ENCODE assay signal across 1 cellular context in the genomic region with DNA sequence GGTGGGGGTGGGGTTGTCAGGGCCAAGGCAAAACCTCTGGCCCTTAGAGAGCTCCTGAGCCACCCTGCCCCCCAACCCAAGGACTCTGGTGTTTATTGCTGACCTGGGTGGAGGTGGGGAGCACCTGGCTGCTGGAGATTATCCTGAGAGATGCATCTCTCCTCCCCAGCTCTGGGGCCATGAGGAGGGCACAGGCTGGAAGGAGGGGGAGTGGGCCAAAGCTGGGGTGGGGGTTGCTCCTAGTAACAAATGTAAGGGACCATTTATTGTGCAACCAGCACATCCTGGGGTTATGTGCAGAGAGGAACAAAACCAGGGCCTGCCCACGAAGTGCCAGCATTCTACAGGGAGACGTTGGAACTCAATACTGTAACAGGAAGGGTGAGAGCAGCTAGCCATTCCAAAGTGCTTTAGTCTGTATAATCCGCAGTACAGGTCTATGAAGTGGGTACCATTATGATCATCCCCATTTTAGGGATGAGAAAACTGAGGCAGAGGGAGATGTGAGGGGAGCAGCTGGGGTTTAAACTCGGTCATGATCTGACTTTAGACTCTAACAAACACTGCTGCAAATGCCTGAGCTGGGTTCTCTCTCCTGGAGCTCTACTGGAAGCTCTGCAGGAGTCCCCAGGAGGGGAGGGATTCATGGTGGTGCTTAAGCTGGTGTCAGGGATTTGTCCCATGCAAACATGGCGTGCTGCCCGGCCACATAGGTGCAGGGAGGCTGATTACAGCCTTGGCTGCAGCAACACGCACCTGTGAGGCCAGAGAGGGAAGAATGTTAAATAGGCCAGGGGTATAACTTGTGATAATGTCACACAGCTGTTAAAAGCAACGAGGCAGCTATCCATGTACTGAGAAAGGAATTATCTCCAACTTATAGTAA.
TF ChIP-seq lines count a peak whose summit lies in the region.

No MANE protein-coding gene starts in this region.

TF ChIP-seq in HepG2, 621 proteins besides CTCF, POLR2A, EP300 and RAD21 (continued from another document and continues in another):
- TF ChIP-seq, protein P1, sequence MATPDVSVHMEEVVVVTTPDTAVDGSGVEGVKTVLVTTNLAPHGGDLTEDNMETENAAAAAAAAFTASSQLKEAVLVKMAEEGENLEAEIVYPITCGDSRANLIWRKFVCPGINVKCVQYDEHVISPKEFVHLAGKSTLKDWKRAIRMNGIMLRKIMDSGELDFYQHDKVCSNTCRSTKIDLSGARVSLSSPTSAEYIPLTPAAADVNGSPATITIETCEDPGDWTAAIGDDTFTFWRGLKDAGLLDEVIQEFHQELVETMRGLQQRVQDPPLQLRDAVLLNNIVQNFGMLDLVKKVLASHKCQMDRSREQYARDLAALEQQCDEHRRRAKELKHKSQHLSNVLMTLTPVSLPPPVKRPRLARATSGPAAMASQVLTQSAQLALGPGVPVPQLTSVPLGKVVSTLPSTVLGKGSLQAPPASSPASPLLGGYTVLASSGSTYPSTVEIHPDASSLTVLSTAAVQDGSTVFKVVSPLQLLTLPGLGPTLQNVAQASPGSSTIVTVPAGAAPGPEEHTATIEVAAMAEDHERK (CRISPR knock-in tag; IDR thresholded peaks at IDR 0.05; ENCODE audit: low read depth), result no peak
- TF ChIP-seq NCOA2 (CRISPR knock-in tag; IDR thresholded peaks at IDR 0.05) (no peak), RFX5 (IDR thresholded peaks at IDR 0.05; ENCODE audit: low read depth, low read length) (no peak), ZNF143 (CRISPR knock-in tag; IDR thresholded peaks at IDR 0.05) (no peak), KLF15 (CRISPR knock-in tag; IDR thresholded peaks at IDR 0.05; ENCODE audit: borderline replicate concordance) (no peak), CEBPG (CRISPR knock-in tag; IDR thresholded peaks at IDR 0.05) (peak; percentile 36; the same call in 1 of the 2 replicates), AGO1 (IDR thresholded peaks at IDR 0.05; ENCODE audit: low read depth, low read length, poor library complexity, severe bottlenecking) (no peak), ZNF644 (CRISPR knock-in tag; IDR thresholded peaks at IDR 0.05; ENCODE audit: low read depth) (no peak), KDM6A (CRISPR knock-in tag; IDR thresholded peaks at IDR 0.05; ENCODE audit: low read depth) (no peak), ZNF274 (CRISPR knock-in tag; IDR thresholded peaks at IDR 0.05) (no peak), ZNF446 (CRISPR knock-in tag; IDR thresholded peaks at IDR 0.05) (no peak), ZSCAN9 (CRISPR knock-in tag; IDR thresholded peaks at IDR 0.05; ENCODE audit: borderline replicate concordance) (no peak), FOXK2 (IDR thresholded peaks at IDR 0.05) (no peak), ZNF382 (CRISPR knock-in tag; IDR thresholded peaks at IDR 0.05; ENCODE audit: borderline replicate concordance) (no peak), FLYWCH1 (CRISPR knock-in tag; IDR thresholded peaks at IDR 0.05) (no peak), KDM3A (CRISPR knock-in tag; IDR thresholded peaks at IDR 0.05; ENCODE audit: low read depth) (no peak), ZNF629 (CRISPR knock-in tag; conservative IDR thresholded peaks at IDR 0.05) (peak; percentile 99), NCOA1 (CRISPR knock-in tag; IDR thresholded peaks at IDR 0.05) (no peak), TAF1 (CRISPR knock-in tag; IDR thresholded peaks at IDR 0.05) (no peak), NCOR1 (IDR thresholded peaks at IDR 0.05; ENCODE audit: borderline replicate concordance, low read length) (no peak), PHF20 (CRISPR knock-in tag; IDR thresholded peaks at IDR 0.05) (no peak), AHR (CRISPR knock-in tag; IDR thresholded peaks at IDR 0.05) (no peak)
- TF ChIP-seq, protein P2, sequence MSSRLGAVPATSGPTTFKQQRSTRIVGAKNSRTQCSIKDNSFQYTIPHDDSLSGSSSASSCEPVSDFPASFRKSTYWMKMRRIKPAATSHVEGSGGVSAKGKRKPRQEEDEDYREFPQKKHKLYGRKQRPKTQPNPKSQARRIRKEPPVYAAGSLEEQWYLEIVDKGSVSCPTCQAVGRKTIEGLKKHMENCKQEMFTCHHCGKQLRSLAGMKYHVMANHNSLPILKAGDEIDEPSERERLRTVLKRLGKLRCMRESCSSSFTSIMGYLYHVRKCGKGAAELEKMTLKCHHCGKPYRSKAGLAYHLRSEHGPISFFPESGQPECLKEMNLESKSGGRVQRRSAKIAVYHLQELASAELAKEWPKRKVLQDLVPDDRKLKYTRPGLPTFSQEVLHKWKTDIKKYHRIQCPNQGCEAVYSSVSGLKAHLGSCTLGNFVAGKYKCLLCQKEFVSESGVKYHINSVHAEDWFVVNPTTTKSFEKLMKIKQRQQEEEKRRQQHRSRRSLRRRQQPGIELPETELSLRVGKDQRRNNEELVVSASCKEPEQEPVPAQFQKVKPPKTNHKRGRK (CRISPR knock-in tag; IDR thresholded peaks at IDR 0.05), result no peak
- TF ChIP-seq, protein P3, sequence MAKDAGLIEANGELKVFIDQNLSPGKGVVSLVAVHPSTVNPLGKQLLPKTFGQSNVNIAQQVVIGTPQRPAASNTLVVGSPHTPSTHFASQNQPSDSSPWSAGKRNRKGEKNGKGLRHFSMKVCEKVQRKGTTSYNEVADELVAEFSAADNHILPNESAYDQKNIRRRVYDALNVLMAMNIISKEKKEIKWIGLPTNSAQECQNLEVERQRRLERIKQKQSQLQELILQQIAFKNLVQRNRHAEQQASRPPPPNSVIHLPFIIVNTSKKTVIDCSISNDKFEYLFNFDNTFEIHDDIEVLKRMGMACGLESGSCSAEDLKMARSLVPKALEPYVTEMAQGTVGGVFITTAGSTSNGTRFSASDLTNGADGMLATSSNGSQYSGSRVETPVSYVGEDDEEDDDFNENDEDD (CRISPR knock-in tag; IDR thresholded peaks at IDR 0.05; ENCODE audit: borderline replicate concordance), result no peak
- TF ChIP-seq, protein P4, sequence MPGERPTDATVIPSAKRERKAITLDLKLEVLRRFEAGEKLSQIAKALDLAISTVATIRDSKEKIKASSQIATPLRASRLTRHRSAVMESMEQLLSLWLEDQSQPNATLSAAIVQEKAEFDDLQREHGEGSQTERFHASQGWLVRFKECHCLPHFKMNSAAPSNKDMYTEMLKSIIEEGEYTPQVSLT (CRISPR knock-in tag; IDR thresholded peaks at IDR 0.05; ENCODE audit: borderline replicate concordance, low read depth), result no peak
- TF ChIP-seq, protein P5, sequence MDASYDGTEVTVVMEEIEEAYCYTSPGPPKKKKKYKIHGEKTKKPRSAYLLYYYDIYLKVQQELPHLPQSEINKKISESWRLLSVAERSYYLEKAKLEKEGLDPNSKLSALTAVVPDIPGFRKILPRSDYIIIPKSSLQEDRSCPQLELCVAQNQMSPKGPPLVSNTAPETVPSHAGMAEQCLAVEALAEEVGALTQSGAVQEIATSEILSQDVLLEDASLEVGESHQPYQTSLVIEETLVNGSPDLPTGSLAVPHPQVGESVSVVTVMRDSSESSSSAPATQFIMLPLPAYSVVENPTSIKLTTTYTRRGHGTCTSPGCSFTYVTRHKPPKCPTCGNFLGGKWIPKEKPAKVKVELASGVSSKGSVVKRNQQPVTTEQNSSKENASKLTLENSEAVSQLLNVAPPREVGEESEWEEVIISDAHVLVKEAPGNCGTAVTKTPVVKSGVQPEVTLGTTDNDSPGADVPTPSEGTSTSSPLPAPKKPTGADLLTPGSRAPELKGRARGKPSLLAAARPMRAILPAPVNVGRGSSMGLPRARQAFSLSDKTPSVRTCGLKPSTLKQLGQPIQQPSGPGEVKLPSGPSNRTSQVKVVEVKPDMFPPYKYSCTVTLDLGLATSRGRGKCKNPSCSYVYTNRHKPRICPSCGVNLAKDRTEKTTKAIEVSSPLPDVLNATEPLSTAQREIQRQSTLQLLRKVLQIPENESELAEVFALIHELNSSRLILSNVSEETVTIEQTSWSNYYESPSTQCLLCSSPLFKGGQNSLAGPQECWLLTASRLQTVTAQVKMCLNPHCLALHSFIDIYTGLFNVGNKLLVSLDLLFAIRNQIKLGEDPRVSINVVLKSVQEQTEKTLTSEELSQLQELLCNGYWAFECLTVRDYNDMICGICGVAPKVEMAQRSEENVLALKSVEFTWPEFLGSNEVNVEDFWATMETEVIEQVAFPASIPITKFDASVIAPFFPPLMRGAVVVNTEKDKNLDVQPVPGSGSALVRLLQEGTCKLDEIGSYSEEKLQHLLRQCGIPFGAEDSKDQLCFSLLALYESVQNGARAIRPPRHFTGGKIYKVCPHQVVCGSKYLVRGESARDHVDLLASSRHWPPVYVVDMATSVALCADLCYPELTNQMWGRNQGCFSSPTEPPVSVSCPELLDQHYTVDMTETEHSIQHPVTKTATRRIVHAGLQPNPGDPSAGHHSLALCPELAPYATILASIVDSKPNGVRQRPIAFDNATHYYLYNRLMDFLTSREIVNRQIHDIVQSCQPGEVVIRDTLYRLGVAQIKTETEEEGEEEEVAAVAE (CRISPR knock-in tag; IDR thresholded peaks at IDR 0.05; ENCODE audit: borderline replicate concordance), result no peak
- TF ChIP-seq, protein P6, sequence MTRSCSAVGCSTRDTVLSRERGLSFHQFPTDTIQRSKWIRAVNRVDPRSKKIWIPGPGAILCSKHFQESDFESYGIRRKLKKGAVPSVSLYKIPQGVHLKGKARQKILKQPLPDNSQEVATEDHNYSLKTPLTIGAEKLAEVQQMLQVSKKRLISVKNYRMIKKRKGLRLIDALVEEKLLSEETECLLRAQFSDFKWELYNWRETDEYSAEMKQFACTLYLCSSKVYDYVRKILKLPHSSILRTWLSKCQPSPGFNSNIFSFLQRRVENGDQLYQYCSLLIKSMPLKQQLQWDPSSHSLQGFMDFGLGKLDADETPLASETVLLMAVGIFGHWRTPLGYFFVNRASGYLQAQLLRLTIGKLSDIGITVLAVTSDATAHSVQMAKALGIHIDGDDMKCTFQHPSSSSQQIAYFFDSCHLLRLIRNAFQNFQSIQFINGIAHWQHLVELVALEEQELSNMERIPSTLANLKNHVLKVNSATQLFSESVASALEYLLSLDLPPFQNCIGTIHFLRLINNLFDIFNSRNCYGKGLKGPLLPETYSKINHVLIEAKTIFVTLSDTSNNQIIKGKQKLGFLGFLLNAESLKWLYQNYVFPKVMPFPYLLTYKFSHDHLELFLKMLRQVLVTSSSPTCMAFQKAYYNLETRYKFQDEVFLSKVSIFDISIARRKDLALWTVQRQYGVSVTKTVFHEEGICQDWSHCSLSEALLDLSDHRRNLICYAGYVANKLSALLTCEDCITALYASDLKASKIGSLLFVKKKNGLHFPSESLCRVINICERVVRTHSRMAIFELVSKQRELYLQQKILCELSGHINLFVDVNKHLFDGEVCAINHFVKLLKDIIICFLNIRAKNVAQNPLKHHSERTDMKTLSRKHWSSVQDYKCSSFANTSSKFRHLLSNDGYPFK (CRISPR knock-in tag; IDR thresholded peaks at IDR 0.05; ENCODE audit: borderline replicate concordance), result peak; percentile 56; the same call in 1 of the 2 replicates
- TF ChIP-seq, protein P7, sequence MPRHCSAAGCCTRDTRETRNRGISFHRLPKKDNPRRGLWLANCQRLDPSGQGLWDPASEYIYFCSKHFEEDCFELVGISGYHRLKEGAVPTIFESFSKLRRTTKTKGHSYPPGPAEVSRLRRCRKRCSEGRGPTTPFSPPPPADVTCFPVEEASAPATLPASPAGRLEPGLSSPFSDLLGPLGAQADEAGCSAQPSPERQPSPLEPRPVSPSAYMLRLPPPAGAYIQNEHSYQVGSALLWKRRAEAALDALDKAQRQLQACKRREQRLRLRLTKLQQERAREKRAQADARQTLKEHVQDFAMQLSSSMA (CRISPR knock-in tag; IDR thresholded peaks at IDR 0.05), result no peak
- TF ChIP-seq, protein P8, sequence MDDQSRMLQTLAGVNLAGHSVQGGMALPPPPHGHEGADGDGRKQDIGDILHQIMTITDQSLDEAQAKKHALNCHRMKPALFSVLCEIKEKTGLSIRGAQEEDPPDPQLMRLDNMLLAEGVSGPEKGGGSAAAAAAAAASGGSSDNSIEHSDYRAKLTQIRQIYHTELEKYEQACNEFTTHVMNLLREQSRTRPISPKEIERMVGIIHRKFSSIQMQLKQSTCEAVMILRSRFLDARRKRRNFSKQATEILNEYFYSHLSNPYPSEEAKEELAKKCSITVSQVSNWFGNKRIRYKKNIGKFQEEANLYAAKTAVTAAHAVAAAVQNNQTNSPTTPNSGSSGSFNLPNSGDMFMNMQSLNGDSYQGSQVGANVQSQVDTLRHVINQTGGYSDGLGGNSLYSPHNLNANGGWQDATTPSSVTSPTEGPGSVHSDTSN (CRISPR knock-in tag; IDR thresholded peaks at IDR 0.05; ENCODE audit: borderline replicate concordance), result no peak
- TF ChIP-seq, protein P9, sequence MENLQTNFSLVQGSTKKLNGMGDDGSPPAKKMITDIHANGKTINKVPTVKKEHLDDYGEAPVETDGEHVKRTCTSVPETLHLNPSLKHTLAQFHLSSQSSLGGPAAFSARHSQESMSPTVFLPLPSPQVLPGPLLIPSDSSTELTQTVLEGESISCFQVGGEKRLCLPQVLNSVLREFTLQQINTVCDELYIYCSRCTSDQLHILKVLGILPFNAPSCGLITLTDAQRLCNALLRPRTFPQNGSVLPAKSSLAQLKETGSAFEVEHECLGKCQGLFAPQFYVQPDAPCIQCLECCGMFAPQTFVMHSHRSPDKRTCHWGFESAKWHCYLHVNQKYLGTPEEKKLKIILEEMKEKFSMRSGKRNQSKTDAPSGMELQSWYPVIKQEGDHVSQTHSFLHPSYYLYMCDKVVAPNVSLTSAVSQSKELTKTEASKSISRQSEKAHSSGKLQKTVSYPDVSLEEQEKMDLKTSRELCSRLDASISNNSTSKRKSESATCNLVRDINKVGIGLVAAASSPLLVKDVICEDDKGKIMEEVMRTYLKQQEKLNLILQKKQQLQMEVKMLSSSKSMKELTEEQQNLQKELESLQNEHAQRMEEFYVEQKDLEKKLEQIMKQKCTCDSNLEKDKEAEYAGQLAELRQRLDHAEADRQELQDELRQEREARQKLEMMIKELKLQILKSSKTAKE (CRISPR knock-in tag; IDR thresholded peaks at IDR 0.05; ENCODE audit: borderline replicate concordance), result no peak
- TF ChIP-seq, protein P10, sequence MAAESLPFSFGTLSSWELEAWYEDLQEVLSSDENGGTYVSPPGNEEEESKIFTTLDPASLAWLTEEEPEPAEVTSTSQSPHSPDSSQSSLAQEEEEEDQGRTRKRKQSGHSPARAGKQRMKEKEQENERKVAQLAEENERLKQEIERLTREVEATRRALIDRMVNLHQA (CRISPR knock-in tag; IDR thresholded peaks at IDR 0.05), result no peak
- TF ChIP-seq, protein P11, sequence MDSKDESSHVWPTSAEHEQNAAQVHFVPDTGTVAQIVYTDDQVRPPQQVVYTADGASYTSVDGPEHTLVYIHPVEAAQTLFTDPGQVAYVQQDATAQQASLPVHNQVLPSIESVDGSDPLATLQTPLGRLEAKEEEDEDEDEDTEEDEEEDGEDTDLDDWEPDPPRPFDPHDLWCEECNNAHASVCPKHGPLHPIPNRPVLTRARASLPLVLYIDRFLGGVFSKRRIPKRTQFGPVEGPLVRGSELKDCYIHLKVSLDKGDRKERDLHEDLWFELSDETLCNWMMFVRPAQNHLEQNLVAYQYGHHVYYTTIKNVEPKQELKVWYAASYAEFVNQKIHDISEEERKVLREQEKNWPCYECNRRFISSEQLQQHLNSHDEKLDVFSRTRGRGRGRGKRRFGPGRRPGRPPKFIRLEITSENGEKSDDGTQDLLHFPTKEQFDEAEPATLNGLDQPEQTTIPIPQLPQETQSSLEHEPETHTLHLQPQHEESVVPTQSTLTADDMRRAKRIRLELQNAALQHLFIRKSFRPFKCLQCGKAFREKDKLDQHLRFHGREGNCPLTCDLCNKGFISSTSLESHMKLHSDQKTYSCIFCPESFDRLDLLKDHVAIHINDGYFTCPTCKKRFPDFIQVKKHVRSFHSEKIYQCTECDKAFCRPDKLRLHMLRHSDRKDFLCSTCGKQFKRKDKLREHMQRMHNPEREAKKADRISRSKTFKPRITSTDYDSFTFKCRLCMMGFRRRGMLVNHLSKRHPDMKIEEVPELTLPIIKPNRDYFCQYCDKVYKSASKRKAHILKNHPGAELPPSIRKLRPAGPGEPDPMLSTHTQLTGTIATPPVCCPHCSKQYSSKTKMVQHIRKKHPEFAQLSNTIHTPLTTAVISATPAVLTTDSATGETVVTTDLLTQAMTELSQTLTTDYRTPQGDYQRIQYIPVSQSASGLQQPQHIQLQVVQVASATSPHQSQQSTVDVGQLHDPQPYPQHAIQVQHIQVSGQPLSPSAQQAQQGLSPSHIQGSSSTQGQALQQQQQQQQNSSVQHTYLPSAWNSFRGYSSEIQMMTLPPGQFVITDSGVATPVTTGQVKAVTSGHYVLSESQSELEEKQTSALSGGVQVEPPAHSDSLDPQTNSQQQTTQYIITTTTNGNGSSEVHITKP (CRISPR knock-in tag; IDR thresholded peaks at IDR 0.05; ENCODE audit: low read depth), result no peak
